ENCODE assay signal across 23 cellular contexts in genomic region chr11:128594246-128594645, GRCh38. TPM values are rescaled to one million over a fixed set of nuclear protein-coding genes. Genes with fewer than 3 reads are reported as not detected.
DNase-seq lines count a peak whose midpoint lies in the region; ATAC-seq, FAIRE-seq and TF ChIP-seq lines count a peak whose summit lies in the region.
"Had no signal": no experiment of that assay in that cellular context is flagged by ENCODE, and none has a peak within 500 bp of the region (broad histone marks: within the 10 kb centered on the region; RNA-seq: fewer than 3 reads in every experiment).

No MANE protein-coding gene starts in this region.

- no peak overlapping the region for H3K4me2 ChIP-seq in endothelial cell of umbilical vein (ENCODE audit: insufficient read depth, low read length)
- H3K4me2 ChIP-seq in smooth muscle cell = peak overlapping the region; percentile 43

- no peaks in the 10 kb centered on the region for H3K36me3 Mint-ChIP-seq in activated naive CD4-positive, alpha-beta T cell treated with anti-CD3 and anti-CD28 coated beads for 36 hours (ENCODE audit: low read depth)
- H3K36me3 Mint-ChIP-seq: CD4-positive, CD25-positive, alpha-beta regulatory T cell; CD8-positive, alpha-beta T cell had no signal

- WGBS in smooth muscle cell (ENCODE audit: low lambda C conversion rate) = 40% methylated on average over 1 of the region's 1 CpG

- intact Hi-C loops in endothelial cell of umbilical vein (cut with micrococcal nuclease) = no loop called here
- intact Hi-C loops in activated naive CD4-positive, alpha-beta T cell treated with anti-CD3 and anti-CD28 coated beads for 36 hours (cut with micrococcal nuclease) = no loop called here

- POLR2A ChIA-PET in endothelial cell of umbilical vein (lab: Charles Lee) = no interaction called here

- H3K27ac ChIP-seq in endothelial cell of umbilical vein (ENCODE audit: insufficient read depth, low read depth, low read length) = no peak overlapping the region
- no peak overlapping the region for H3K27ac ChIP-seq in smooth muscle cell (ENCODE audit: low read depth)
- H3K27ac ChIP-seq: BLaER1, C4-2B had no signal

- no peak overlapping the region for H3K9ac ChIP-seq in endothelial cell of umbilical vein (replicated peaks; ENCODE audit: extremely low read depth, insufficient read depth, low read length)
- no peak overlapping the region for H3K9ac ChIP-seq in smooth muscle cell (ENCODE audit: low read depth)
- H3K9ac ChIP-seq: BLaER1 had no signal

- dilution Hi-C loops in endothelial cell of umbilical vein (cut with MboI; ENCODE audit: extremely low pct_ligation_motif_present, low sequenced_read_pairs) = no loop called here

- no peak overlapping the region for H3K4me3 Mint-ChIP-seq in activated naive CD4-positive, alpha-beta T cell treated with anti-CD3 and anti-CD28 coated beads for 36 hours
- H3K4me3 Mint-ChIP-seq: B cell; CD8-positive, alpha-beta T cell; GM23338 had no signal

- no peak overlapping the region for H3K4me3 ChIP-seq in endothelial cell of umbilical vein (replicated peaks in 1 of 3; ENCODE audit: insufficient read depth in 1 of 3, low read depth in 1 of 3, low read length in 3 of 3)
- H3K4me3 ChIP-seq in smooth muscle cell = no peak overlapping the region
- H3K4me3 ChIP-seq: BLaER1, GM12878, GM23338 had no signal

- H3K4me1 ChIP-seq in endothelial cell of umbilical vein (ENCODE audit: control insufficient read depth, extremely low read depth, insufficient read depth, low read length) (peaks cover 9% of the 10 kb centered on the region), smooth muscle cell (ENCODE audit: low read depth) (peaks cover 29% of the 10 kb centered on the region)
- H3K4me1 ChIP-seq: Caco-2 had no signal

- in situ Hi-C loops in SK-MEL-5 (cut with HindIII; ENCODE audit: low pct_unique_long_range_greater_than_20kb, low sequenced_read_pairs) = no loop called here

- CTCF ChIA-PET in endothelial cell of umbilical vein (lab: Charles Lee) = interaction anchor here (1.3 to 2.4 kb wide), 2 partner anchors 18 to 20 kb away, joined by 3 to 7 read pairs; no protein-coding TSS in a partner anchor
- CTCF ChIA-PET in activated naive CD4-positive, alpha-beta T cell treated with anti-CD3 and anti-CD28 coated beads for 36 hours (lab: Charles Lee) = no interaction called here

- H3K9me1 ChIP-seq in endothelial cell of umbilical vein (replicated peaks; ENCODE audit: control insufficient read depth, extremely low read depth, insufficient read depth, low read length) = no peaks in the 10 kb centered on the region

- H3K4me1 Mint-ChIP-seq in activated naive CD4-positive, alpha-beta T cell treated with anti-CD3 and anti-CD28 coated beads for 36 hours (ENCODE audit: low read depth) = peaks cover 34% of the 10 kb centered on the region

- H3K79me2 ChIP-seq in endothelial cell of umbilical vein (ENCODE audit: control insufficient read depth, insufficient read depth, low read length) = no peaks in the 10 kb centered on the region
- H3K79me2 ChIP-seq in smooth muscle cell (ENCODE audit: low read depth) = no peaks in the 10 kb centered on the region

- H3K36me3 ChIP-seq in endothelial cell of umbilical vein (ENCODE audit: control insufficient read depth in 2 of 2, extremely low read depth in 1 of 2, insufficient read depth in 2 of 2, low read length in 2 of 2) (no peaks in the 10 kb centered on the region), smooth muscle cell (ENCODE audit: low read depth) (no peaks in the 10 kb centered on the region)
- H3K36me3 ChIP-seq: BLaER1 had no signal

- H4K20me1 ChIP-seq in endothelial cell of umbilical vein (replicated peaks; ENCODE audit: control insufficient read depth, extremely low read depth, insufficient read depth, low read length) (no peaks in the 10 kb centered on the region), smooth muscle cell (ENCODE audit: low read depth) (no peaks in the 10 kb centered on the region)
- H4K20me1 ChIP-seq: BLaER1 had no signal

- DNase-seq in GM12892 (ENCODE audit: insufficient read length) = no peak
- peak; percentile 2 for DNase-seq in SK-MEL-5 (ENCODE audit: low read depth, low spot score)
- peak; percentile 55 for DNase-seq in endothelial cell of umbilical vein (ENCODE audit: low read depth, low spot score)
- no peak for DNase-seq in smooth muscle cell (lab: John Stamatoyannopoulos, UW; ENCODE audit: unreplicated experiment)
- no peak for DNase-seq in urothelium cell line (ENCODE audit: low spot score)
- no peak for DNase-seq in activated naive CD4-positive, alpha-beta T cell treated with anti-CD3 and anti-CD28 coated beads for 36 hours
- DNase-seq: Caco-2; CD4-positive, CD25-positive, alpha-beta regulatory T cell; CD8-positive, alpha-beta T cell; DMS153; DND-41; EL; GDM1; HCEC 1CT had no signal

- BruUV-seq in endothelial cell of umbilical vein (replicated peaks; lab: Mats Ljungman, UMichigan) = no TSS peak

- no peak for TF ChIP-seq POLR2A in GM12892 (IDR thresholded peaks at IDR 0.05; ENCODE audit: low read depth, low read length)
- TF ChIP-seq POLR2A in endothelial cell of umbilical vein (IDR thresholded peaks at IDR 0.05; ENCODE audit: low read depth, low read length) = no peak

- H2AFZ ChIP-seq in endothelial cell of umbilical vein (ENCODE audit: low read depth, low read length) = no peak overlapping the region
- no peak overlapping the region for H2AFZ ChIP-seq in smooth muscle cell (ENCODE audit: low read depth)
- H2AFZ ChIP-seq: GM23338 had no signal

- no peaks in the 10 kb centered on the region for H3K27me3 Mint-ChIP-seq in activated naive CD4-positive, alpha-beta T cell treated with anti-CD3 and anti-CD28 coated beads for 36 hours (ENCODE audit: low read depth)
- H3K27me3 Mint-ChIP-seq: B cell; CD4-positive, CD25-positive, alpha-beta regulatory T cell had no signal

- TF ChIP-seq CTCF in endothelial cell of umbilical vein (IDR thresholded peaks at IDR 0.05; ENCODE audit: extremely low read depth in 1 of 2, insufficient read depth in 1 of 2, low read depth in 1 of 2, low read length in 2 of 2) (no peak), smooth muscle cell (IDR thresholded peaks at IDR 0.05; ENCODE audit: borderline replicate concordance, insufficient read depth, poor library complexity, severe bottlenecking) (no peak)

- ATAC-seq in HG03280 (IDR thresholded peaks at IDR 0.05; ENCODE audit: unreplicated experiment) = no peak
- no peak for ATAC-seq in HG03135 (IDR thresholded peaks at IDR 0.05; ENCODE audit: unreplicated experiment)
- ATAC-seq: CD8-positive, alpha-beta T cell; GM12878 had no signal

- H3K27me3 ChIP-seq in endothelial cell of umbilical vein (ENCODE audit: control insufficient read depth in 2 of 2, insufficient read depth in 2 of 2, low read length in 2 of 2) = peaks cover 17 to 20% of the 10 kb centered on the region in 2 experiments
- no peaks in the 10 kb centered on the region for H3K27me3 ChIP-seq in smooth muscle cell (ENCODE audit: low read depth)
- H3K27me3 ChIP-seq: BLaER1 had no signal

- no peaks in the 10 kb centered on the region for H3K9me3 ChIP-seq in endothelial cell of umbilical vein (replicated peaks; ENCODE audit: control insufficient read depth, insufficient read depth, low read length)
- no peaks in the 10 kb centered on the region for H3K9me3 ChIP-seq in smooth muscle cell (replicated peaks; ENCODE audit: low read depth)
- H3K9me3 ChIP-seq: BLaER1, Caco-2 had no signal

- no peak overlapping the region for H3K27ac Mint-ChIP-seq in activated naive CD4-positive, alpha-beta T cell treated with anti-CD3 and anti-CD28 coated beads for 36 hours
- H3K27ac Mint-ChIP-seq: B cell; CD8-positive, alpha-beta T cell; GM23338 had no signal

- no peaks in the 10 kb centered on the region for H3K9me3 Mint-ChIP-seq in activated naive CD4-positive, alpha-beta T cell treated with anti-CD3 and anti-CD28 coated beads for 36 hours
- H3K9me3 Mint-ChIP-seq: CD8-positive, alpha-beta T cell; GM23338 had no signal

- FAIRE-seq in GM12892 (lab: Jason Lieb, UNC) (peak; percentile 69), endothelial cell of umbilical vein (lab: Jason Lieb, UNC) (no peak), urothelium cell line (lab: Jason Lieb, UNC) (no peak)
- FAIRE-seq: GM12878, GM18507, H54 had no signal

- H3F3A ChIP-seq in smooth muscle cell (ENCODE audit: low read depth) = peaks cover 24% of the 10 kb centered on the region

TF ChIP-seq in endothelial cell of umbilical vein, 7 proteins besides CTCF, POLR2A, EP300 and RAD21:
- TF ChIP-seq EZH2 (IDR thresholded peaks at IDR 0.05; ENCODE audit: borderline replicate concordance, low read depth, low read length, severe bottlenecking) (no peak), FOS (IDR thresholded peaks at IDR 0.05; ENCODE audit: borderline replicate concordance, insufficient read depth, low read length) (no peak), MYC (IDR thresholded peaks at IDR 0.05; ENCODE audit: low read depth, low read length) (no peak), POLR2AphosphoS5 (IDR thresholded peaks at IDR 0.05; ENCODE audit: insufficient read depth, low read depth, low read length) (no peak), GATA2 (IDR thresholded peaks at IDR 0.05; ENCODE audit: insufficient read depth, insufficient read length, low read depth, low read length) (no peak), JUN (IDR thresholded peaks at IDR 0.05; ENCODE audit: borderline replicate concordance, insufficient read depth, insufficient read length, low read depth) (no peak)
- TF ChIP-seq, protein P1, sequence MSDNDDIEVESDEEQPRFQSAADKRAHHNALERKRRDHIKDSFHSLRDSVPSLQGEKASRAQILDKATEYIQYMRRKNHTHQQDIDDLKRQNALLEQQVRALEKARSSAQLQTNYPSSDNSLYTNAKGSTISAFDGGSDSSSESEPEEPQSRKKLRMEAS (IDR thresholded peaks at IDR 0.05; ENCODE audit: insufficient read depth, insufficient read length) = no peak

RNA-seq across cellular contexts. Expression of gene ETS1, which starts 6.9 kb away (rescaled TPM):
- polyA plus RNA-seq in GM12892 (2012; ENCODE audit: missing spikeins) = 71.8 TPM
- total RNA-seq in SK-MEL-5 (2014; rRNA removed; shearing (Covaris generic)) = 66.6 and 66.7 TPM in 2 replicates
- polyA plus RNA-seq in SK-MEL-5 (2015; cell fraction: cytosol; rRNA removed) = 76.0 and 81.3 TPM in 2 replicates
- polyA plus RNA-seq in SK-MEL-5 (2015; cell fraction: nucleus; rRNA removed) = 31.0 and 38.5 TPM in 2 replicates
- total RNA-seq in endothelial cell of umbilical vein (108 and 115 TPM in 2 replicates), smooth muscle cell (22.8 and 25.9 TPM in 2 replicates)
- polyA plus RNA-seq in endothelial cell of umbilical vein (26.7 and 34.2 TPM in 2 replicates), smooth muscle cell (4.1 and 7.4 TPM in 2 replicates)
- polyA plus RNA-seq in endothelial cell of umbilical vein (2011; cell fraction: cytosol; rRNA removed) = 33.3 and 34.2 TPM in 2 replicates
- polyA plus RNA-seq in endothelial cell of umbilical vein (2011; cell fraction: nucleus; rRNA removed) = 31.6 and 32.1 TPM in 2 replicates
- polyA plus RNA-seq in endothelial cell of umbilical vein (2012) = 57.6 and 58.6 TPM in 2 replicates
- 66.7 and 75.6 TPM in 2 replicates for polyA minus RNA-seq in endothelial cell of umbilical vein
- polyA minus RNA-seq in endothelial cell of umbilical vein (2011; cell fraction: cytosol; rRNA and poly(A)+ RNA removed) = 3.8 TPM
- 73.3 and 89.4 TPM in 2 replicates for polyA minus RNA-seq in endothelial cell of umbilical vein (2011; cell fraction: nucleus; rRNA and poly(A)+ RNA removed)
- total RNA-seq in activated naive CD4-positive, alpha-beta T cell treated with anti-CD3 and anti-CD28 coated beads for 36 hours = 100 to 1,000 TPM; 336 to 338 TPM

Comparison
In these comparisons a context has a peak if more than half of its experiments do, and no peak if none do; other contexts are left out.
1. DNase-seq: peak in SK-MEL-5 (single experiment) and endothelial cell of umbilical vein (single experiment); none in GM12892 (single experiment), smooth muscle cell (single experiment), urothelium cell line (single experiment) and activated naive CD4-positive, alpha-beta T cell treated with anti-CD3 and anti-CD28 coated beads for 36 hours (single experiment).